In the genomic region with DNA sequence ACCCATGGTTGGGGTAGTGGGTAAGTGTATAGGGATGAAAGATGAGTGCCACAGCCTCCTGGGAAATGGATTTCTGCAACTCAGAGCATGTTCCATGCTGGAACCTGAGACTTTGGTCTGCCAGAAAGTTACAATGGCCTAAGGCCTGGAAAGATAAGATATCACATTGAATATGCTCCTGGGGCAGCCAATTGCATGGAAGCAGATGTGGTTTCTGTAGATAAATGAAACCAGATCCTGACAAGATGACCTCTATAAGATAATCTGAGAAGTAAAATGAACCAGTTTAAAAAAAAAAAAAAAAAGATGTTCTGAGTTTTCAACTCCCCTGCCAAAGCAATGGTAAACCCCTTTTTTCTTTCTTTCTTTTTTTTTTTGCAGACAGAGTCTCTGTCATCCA, we compare ENCODE assay signal across 13 cellular contexts.
DNase-seq lines count a peak whose midpoint lies in the region; ATAC-seq and TF ChIP-seq lines count a peak whose summit lies in the region.
"Had no signal": no experiment of that assay in that cellular context is flagged by ENCODE, and none has a peak within 500 bp of the region (broad histone marks: within the 10 kb centered on the region; RNA-seq: fewer than 3 reads in every experiment).

No MANE protein-coding gene starts in this region.

- no peak for ATAC-seq in SK-N-SH treated with all-trans-retinoic acid at 6 μM for 48 hours

- peak; percentile 47 for DNase-seq in activated CD4-positive, alpha-beta T cell treated with anti-CD3 and anti-CD28 coated beads, Interleukin-2, amount 10 ng/mL, durations not matched to agents 24 days and 14 days
- DNase-seq in activated CD4-positive, alpha-beta T cell treated with anti-CD3 and anti-CD28 coated beads, Interleukin-2, amount 10 ng/mL, durations not matched to agents 7 days and 5 days = no peak
- DNase-seq in NCI-H2171 treated with DMSO at 0.1 percent for 48 hours (lab: John Stamatoyannopoulos, UW) (peak; percentile 73), osteocyte (ENCODE audit: extremely low spot score, unreplicated experiment) (peak; percentile 11), nephron progenitor cell (no peak), SIG-M5 treated with dmso at 0.1 percent for 504 hours (lab: John Stamatoyannopoulos, UW; ENCODE audit: unreplicated experiment) (no peak), cortex of kidney (lab: John Stamatoyannopoulos, UW) (no peak)
- DNase-seq: Caco-2; CD8-positive, alpha-beta memory T cell; DND-41; GDM1 had no signal

- TF ChIP-seq CTCF in osteocyte (IDR thresholded peaks at IDR 0.05) (no peak), nephron progenitor cell (IDR thresholded peaks at IDR 0.05) (no peak)

- no peaks in the 10 kb centered on the region for H3K36me3 Mint-ChIP-seq in activated CD4-positive, alpha-beta T cell treated with anti-CD3 and anti-CD28 coated beads, Interleukin-2, amount 10 ng/mL, durations not matched to agents 24 days and 14 days (ENCODE audit: low read depth)
- peaks cover 2% of the 10 kb centered on the region for H3K36me3 Mint-ChIP-seq in activated CD4-positive, alpha-beta T cell treated with anti-CD3 and anti-CD28 coated beads, Interleukin-2, amount 10 ng/mL, durations not matched to agents 7 days and 5 days (ENCODE audit: low read depth)
- no peaks in the 10 kb centered on the region for H3K36me3 Mint-ChIP-seq in osteocyte (ENCODE audit: unreplicated experiment)
- H3K36me3 Mint-ChIP-seq in nephron progenitor cell (ENCODE audit: low read depth) = no peaks in the 10 kb centered on the region
- H3K36me3 Mint-ChIP-seq: CD14-positive monocyte had no signal

- intact Hi-C loops in activated CD4-positive, alpha-beta T cell treated with anti-CD3 and anti-CD28 coated beads, Interleukin-2, amount 10 ng/mL, durations not matched to agents 24 days and 14 days (cut with micrococcal nuclease) = loop anchor here (5.0 kb wide), 2 partner anchors 84 to 204 kb away; no protein-coding TSS in a partner anchor

- H3K4me3 Mint-ChIP-seq in activated CD4-positive, alpha-beta T cell treated with anti-CD3 and anti-CD28 coated beads, Interleukin-2, amount 10 ng/mL, durations not matched to agents 24 days and 14 days = no peak overlapping the region
- no peak overlapping the region for H3K4me3 Mint-ChIP-seq in activated CD4-positive, alpha-beta T cell treated with anti-CD3 and anti-CD28 coated beads, Interleukin-2, amount 10 ng/mL, durations not matched to agents 7 days and 5 days
- H3K4me3 Mint-ChIP-seq in osteocyte (ENCODE audit: unreplicated experiment) (no peak overlapping the region), nephron progenitor cell (no peak overlapping the region)
- H3K4me3 Mint-ChIP-seq: CD14-positive monocyte; CD8-positive, alpha-beta memory T cell had no signal

- H3K27me3 Mint-ChIP-seq in activated CD4-positive, alpha-beta T cell treated with anti-CD3 and anti-CD28 coated beads, Interleukin-2, amount 10 ng/mL, durations not matched to agents 24 days and 14 days = peaks cover 2% of the 10 kb centered on the region
- no peaks in the 10 kb centered on the region for H3K27me3 Mint-ChIP-seq in activated CD4-positive, alpha-beta T cell treated with anti-CD3 and anti-CD28 coated beads, Interleukin-2, amount 10 ng/mL, durations not matched to agents 7 days and 5 days
- H3K27me3 Mint-ChIP-seq in osteocyte (ENCODE audit: unreplicated experiment) (peaks cover 36% of the 10 kb centered on the region), nephron progenitor cell (ENCODE audit: low read depth, poor library complexity) (peaks cover 3% of the 10 kb centered on the region)

- POLR2A ChIA-PET in activated CD4-positive, alpha-beta T cell treated with anti-CD3 and anti-CD28 coated beads, Interleukin-2, amount 10 ng/mL, durations not matched to agents 7 days and 5 days (lab: Charles Lee) = no interaction called here

- H3K4me1 Mint-ChIP-seq in activated CD4-positive, alpha-beta T cell treated with anti-CD3 and anti-CD28 coated beads, Interleukin-2, amount 10 ng/mL, durations not matched to agents 24 days and 14 days = peaks cover 3% of the 10 kb centered on the region
- no peaks in the 10 kb centered on the region for H3K4me1 Mint-ChIP-seq in activated CD4-positive, alpha-beta T cell treated with anti-CD3 and anti-CD28 coated beads, Interleukin-2, amount 10 ng/mL, durations not matched to agents 7 days and 5 days
- peaks cover 3% of the 10 kb centered on the region for H3K4me1 Mint-ChIP-seq in osteocyte (ENCODE audit: unreplicated experiment)
- H3K4me1 Mint-ChIP-seq in nephron progenitor cell = no peaks in the 10 kb centered on the region
- H3K4me1 Mint-ChIP-seq: CD14-positive monocyte; CD8-positive, alpha-beta memory T cell had no signal

- CTCF ChIA-PET in activated CD4-positive, alpha-beta T cell treated with anti-CD3 and anti-CD28 coated beads, Interleukin-2, amount 10 ng/mL, durations not matched to agents 7 days and 5 days (lab: Charles Lee) = no interaction called here

- H3K9me3 Mint-ChIP-seq in activated CD4-positive, alpha-beta T cell treated with anti-CD3 and anti-CD28 coated beads, Interleukin-2, amount 10 ng/mL, durations not matched to agents 24 days and 14 days = peaks cover 2% of the 10 kb centered on the region
- H3K9me3 Mint-ChIP-seq in activated CD4-positive, alpha-beta T cell treated with anti-CD3 and anti-CD28 coated beads, Interleukin-2, amount 10 ng/mL, durations not matched to agents 7 days and 5 days = no peaks in the 10 kb centered on the region
- H3K9me3 Mint-ChIP-seq in osteocyte (ENCODE audit: unreplicated experiment) (peaks cover 6% of the 10 kb centered on the region), nephron progenitor cell (peaks cover 18% of the 10 kb centered on the region)

- no peak overlapping the region for H3K27ac Mint-ChIP-seq in activated CD4-positive, alpha-beta T cell treated with anti-CD3 and anti-CD28 coated beads, Interleukin-2, amount 10 ng/mL, durations not matched to agents 24 days and 14 days
- no peak overlapping the region for H3K27ac Mint-ChIP-seq in activated CD4-positive, alpha-beta T cell treated with anti-CD3 and anti-CD28 coated beads, Interleukin-2, amount 10 ng/mL, durations not matched to agents 7 days and 5 days
- H3K27ac Mint-ChIP-seq in osteocyte (ENCODE audit: unreplicated experiment) = no peak overlapping the region
- no peak overlapping the region for H3K27ac Mint-ChIP-seq in nephron progenitor cell
- H3K27ac Mint-ChIP-seq: CD14-positive monocyte had no signal

TF ChIP-seq in SK-N-SH treated with all-trans-retinoic acid at 6 μM for 48 hours, 23 proteins besides CTCF, POLR2A, EP300 and RAD21:
- TF ChIP-seq ZC3H10 (CRISPR knock-in tag; IDR thresholded peaks at IDR 0.05) (no peak), ARNTL (CRISPR knock-in tag; IDR thresholded peaks at IDR 0.05; ENCODE audit: borderline replicate concordance, low read depth) (no peak), ZNF8 (CRISPR knock-in tag; IDR thresholded peaks at IDR 0.05) (peak; percentile 31; the same call in 1 of the 2 replicates), TOX (CRISPR knock-in tag; IDR thresholded peaks at IDR 0.05; ENCODE audit: borderline replicate concordance) (no peak), ZFP30 (CRISPR knock-in tag; IDR thresholded peaks at IDR 0.05) (no peak), TCF4 (CRISPR knock-in tag; IDR thresholded peaks at IDR 0.05; ENCODE audit: borderline replicate concordance) (peak; percentile 89)
- TF ChIP-seq, protein P1, sequence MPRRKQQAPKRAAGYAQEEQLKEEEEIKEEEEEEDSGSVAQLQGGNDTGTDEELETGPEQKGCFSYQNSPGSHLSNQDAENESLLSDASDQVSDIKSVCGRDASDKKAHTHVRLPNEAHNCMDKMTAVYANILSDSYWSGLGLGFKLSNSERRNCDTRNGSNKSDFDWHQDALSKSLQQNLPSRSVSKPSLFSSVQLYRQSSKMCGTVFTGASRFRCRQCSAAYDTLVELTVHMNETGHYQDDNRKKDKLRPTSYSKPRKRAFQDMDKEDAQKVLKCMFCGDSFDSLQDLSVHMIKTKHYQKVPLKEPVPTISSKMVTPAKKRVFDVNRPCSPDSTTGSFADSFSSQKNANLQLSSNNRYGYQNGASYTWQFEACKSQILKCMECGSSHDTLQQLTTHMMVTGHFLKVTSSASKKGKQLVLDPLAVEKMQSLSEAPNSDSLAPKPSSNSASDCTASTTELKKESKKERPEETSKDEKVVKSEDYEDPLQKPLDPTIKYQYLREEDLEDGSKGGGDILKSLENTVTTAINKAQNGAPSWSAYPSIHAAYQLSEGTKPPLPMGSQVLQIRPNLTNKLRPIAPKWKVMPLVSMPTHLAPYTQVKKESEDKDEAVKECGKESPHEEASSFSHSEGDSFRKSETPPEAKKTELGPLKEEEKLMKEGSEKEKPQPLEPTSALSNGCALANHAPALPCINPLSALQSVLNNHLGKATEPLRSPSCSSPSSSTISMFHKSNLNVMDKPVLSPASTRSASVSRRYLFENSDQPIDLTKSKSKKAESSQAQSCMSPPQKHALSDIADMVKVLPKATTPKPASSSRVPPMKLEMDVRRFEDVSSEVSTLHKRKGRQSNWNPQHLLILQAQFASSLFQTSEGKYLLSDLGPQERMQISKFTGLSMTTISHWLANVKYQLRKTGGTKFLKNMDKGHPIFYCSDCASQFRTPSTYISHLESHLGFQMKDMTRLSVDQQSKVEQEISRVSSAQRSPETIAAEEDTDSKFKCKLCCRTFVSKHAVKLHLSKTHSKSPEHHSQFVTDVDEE (CRISPR knock-in tag; IDR thresholded peaks at IDR 0.05) = peak; percentile 30; the same call in 1 of the 2 replicates
TF ChIP-seq in SK-N-SH treated with all-trans-retinoic acid at 6 μM for 48 hours: peak in this region for 3.

Comparison
In these comparisons a context has a peak if more than half of its experiments do, and no peak if none do; other contexts are left out.
1. DNase-seq: peak in activated CD4-positive, alpha-beta T cell treated with anti-CD3 and anti-CD28 coated beads, Interleukin-2, amount 10 ng/mL, durations not matched to agents 24 days and 14 days (single experiment), NCI-H2171 treated with DMSO at 0.1 percent for 48 hours (single experiment) and osteocyte (single experiment); none in activated CD4-positive, alpha-beta T cell treated with anti-CD3 and anti-CD28 coated beads, Interleukin-2, amount 10 ng/mL, durations not matched to agents 7 days and 5 days (single experiment), nephron progenitor cell (single experiment), SIG-M5 treated with dmso at 0.1 percent for 504 hours (single experiment) and cortex of kidney (single experiment).